8 cellular contexts compared by ENCODE assay signal in the genomic region with DNA sequence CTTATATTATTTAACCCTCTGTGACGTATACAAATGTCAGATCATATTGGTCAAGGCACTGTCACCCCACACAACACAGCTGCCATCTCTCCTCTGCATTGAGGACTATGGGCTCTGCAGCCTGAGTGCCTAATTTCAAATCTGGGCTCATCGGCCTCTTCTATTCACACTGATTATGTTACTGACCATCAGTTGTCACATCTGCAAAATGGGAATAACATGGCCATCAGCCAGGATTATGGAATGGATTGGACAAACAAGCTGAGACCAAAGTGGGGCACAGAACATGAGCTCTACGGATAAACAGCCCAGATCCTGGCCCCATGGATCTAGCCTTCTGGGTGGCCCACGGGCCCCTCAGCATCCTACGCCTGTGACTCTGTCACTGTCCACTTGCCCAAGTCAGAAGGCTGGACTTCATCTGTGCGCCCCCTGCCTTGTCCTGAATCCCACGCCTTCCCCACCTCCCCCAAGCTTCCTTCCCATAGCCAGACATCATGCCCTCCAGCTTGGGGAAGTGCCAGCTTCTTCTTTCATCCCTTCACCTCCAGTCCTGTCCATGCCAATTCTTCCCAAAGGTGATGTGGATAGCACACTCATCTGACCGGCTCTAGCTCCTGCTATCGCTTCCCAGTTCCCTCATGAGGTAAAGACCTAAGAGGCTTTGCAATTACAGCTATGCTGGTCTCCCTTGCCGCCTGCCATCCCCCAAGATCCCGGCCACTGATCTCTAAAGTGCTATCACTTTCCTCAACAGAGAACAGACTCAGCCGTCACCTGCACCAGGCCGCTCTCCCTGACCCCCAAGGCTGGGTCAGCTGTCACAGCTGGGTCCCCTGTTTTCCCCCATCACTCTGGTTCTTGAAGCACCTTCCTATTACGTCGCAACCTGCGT. TPM values are rescaled to one million over a fixed set of nuclear protein-coding genes. Genes with fewer than 3 reads are reported as not detected.
DNase-seq lines count a peak whose midpoint lies in the region; ATAC-seq and TF ChIP-seq lines count a peak whose summit lies in the region.

No MANE protein-coding gene starts in this region.

- H3K9me3 Mint-ChIP-seq in naive thymus-derived CD8-positive, alpha-beta T cell: no peaks in the 10 kb centered on the region

- H3K27me3 ChIP-seq in BJ (ENCODE audit: control insufficient read depth, insufficient read depth, low read length): no peaks in the 10 kb centered on the region
- H3K27me3 ChIP-seq in KMS-11 (ENCODE audit: insufficient read depth, low read depth): no peaks in the 10 kb centered on the region

- DNase-seq in BJ (ENCODE audit: low read depth): no peak
- DNase-seq in naive thymus-derived CD8-positive, alpha-beta T cell: no peak
- DNase-seq in GM13977 (ENCODE audit: low spot score): no peak

- POLR2A ChIA-PET in BJ (lab: Charles Lee): interaction anchor here (0.5 kb wide), 1 partner anchor 14 kb away, joined by 7 read pairs; no protein-coding TSS in a partner anchor
- POLR2A ChIA-PET in naive thymus-derived CD8-positive, alpha-beta T cell (lab: Charles Lee): interaction anchor here (0.5 to 6.0 kb wide), 15 partner anchors 7 to 1727 kb away, joined by 3 to 122 read pairs (median 4); a partner anchor contains a TSS

- peak overlapping the region; percentile 85 for H2AFZ ChIP-seq in KMS-11 (ENCODE audit: low read depth)

- H3K36me3 ChIP-seq in BJ (ENCODE audit: control insufficient read depth, insufficient read depth, low read length) (peaks cover 19% of the 10 kb centered on the region), KMS-11 (ENCODE audit: insufficient read depth) (peaks cover 9% of the 10 kb centered on the region; the same call in 1 of the 2 replicates)

- H3K79me2 ChIP-seq in KMS-11 (ENCODE audit: insufficient read depth, low read depth): peaks cover 25% of the 10 kb centered on the region

- no peaks in the 10 kb centered on the region for H3K27me3 Mint-ChIP-seq in naive thymus-derived CD8-positive, alpha-beta T cell

- H4K20me1 ChIP-seq in KMS-11 (ENCODE audit: insufficient read depth): no peaks in the 10 kb centered on the region

- ATAC-seq in naive thymus-derived CD8-positive, alpha-beta T cell: no peak
- no peak for ATAC-seq in HG02885 (IDR thresholded peaks at IDR 0.05; ENCODE audit: poor library complexity, unreplicated experiment)
- no peak for ATAC-seq in GM21529 (IDR thresholded peaks at IDR 0.05; ENCODE audit: unreplicated experiment)
- no peak for ATAC-seq in HG02884 (IDR thresholded peaks at IDR 0.05; ENCODE audit: unreplicated experiment)

- peak overlapping the region; percentile 74 to 98 (median 96) for H3K27ac Mint-ChIP-seq in naive thymus-derived CD8-positive, alpha-beta T cell

- peaks cover 20 to 45% (median 39%) of the 10 kb centered on the region in 4 donors for H3K4me1 Mint-ChIP-seq in naive thymus-derived CD8-positive, alpha-beta T cell

- H3K36me3 Mint-ChIP-seq in naive thymus-derived CD8-positive, alpha-beta T cell: peaks cover 0 to 32% (median 6%) of the 10 kb centered on the region in 3 donors

- CTCF ChIA-PET in BJ (lab: Yijun Ruan, JAX): interaction anchor here (1.2 to 2.2 kb wide), 2 partner anchors 14 to 32 kb away, joined by 3 to 9 read pairs; a partner anchor contains a TSS

- H3K4me3 ChIP-seq in BJ (ENCODE audit: low read depth, low read length) (peak overlapping the region; percentile 94), KMS-11 (IDR thresholded peaks at IDR 0.05; ENCODE audit: insufficient read depth, low read depth, low read length) (no peak overlapping the region)

- H3K4me3 Mint-ChIP-seq in naive thymus-derived CD8-positive, alpha-beta T cell: peak overlapping the region; percentile 92 to 99 (median 97)

- peaks cover 29% of the 10 kb centered on the region for H3K4me1 ChIP-seq in KMS-11 (ENCODE audit: low read depth, poor library complexity, severe bottlenecking)

- in situ Hi-C loops in GM13977 (cut with MboI; ENCODE audit: low pct_unique_long_range_greater_than_20kb, low sequenced_read_pairs, unreplicated experiment): no loop called here

- H3K27ac ChIP-seq in KMS-11 (peak overlapping the region; percentile 34; the same call in 1 of the 2 replicates), cingulate gyrus (ENCODE audit: low read depth, low read length) (peak overlapping the region; percentile 95)

- H3K4me2 ChIP-seq in KMS-11: peak overlapping the region; percentile 89

- TF ChIP-seq CTCF in BJ (IDR thresholded peaks at IDR 0.05; ENCODE audit: insufficient read depth, low read depth, low read length): no peak
- no peak for TF ChIP-seq CTCF in KMS-11 (conservative IDR thresholded peaks at IDR 0.05; ENCODE audit: low read depth, low read length)
- TF ChIP-seq CTCF in GM13977 (IDR thresholded peaks at IDR 0.05; ENCODE audit: extremely low read depth, insufficient read depth, missing control alignments): no peak

- peak overlapping the region; percentile 75 for H3K9ac ChIP-seq in KMS-11

RNA-seq across cellular contexts. Expression of a gene that starts 0.9 kb away (rescaled TPM):
- polyA plus RNA-seq in BJ (2011; rRNA removed): 15.5 and 33.6 TPM in 2 replicates
- 28.6 and 29.3 TPM in 2 replicates for polyA minus RNA-seq in BJ (2011; rRNA and poly(A)+ RNA removed)
- 10 to 100 TPM; 54.6 to 60.5 TPM for total RNA-seq in naive thymus-derived CD8-positive, alpha-beta T cell
- polyA plus RNA-seq in naive thymus-derived CD8-positive, alpha-beta T cell: 10 to 100 TPM; 49.8 to 87.7 (median 63.6) TPM

RNA-seq across cellular contexts. Expression of a gene that starts 5.8 kb away (rescaled TPM):
- polyA plus RNA-seq in BJ (2011; rRNA removed): 1,647 and 1,829 TPM in 2 replicates
- polyA minus RNA-seq in BJ (2011; rRNA and poly(A)+ RNA removed): 1,087 and 1,794 TPM in 2 replicates
- total RNA-seq in naive thymus-derived CD8-positive, alpha-beta T cell: 100 to 1,000 TPM; 448 to 463 TPM
- 100 to 1,000 TPM; 135 to 190 (median 165) TPM for polyA plus RNA-seq in naive thymus-derived CD8-positive, alpha-beta T cell

RNA-seq across cellular contexts. Expression of a gene that starts 13.0 kb away (rescaled TPM):
- 49.2 and 75.1 TPM in 2 replicates for polyA plus RNA-seq in BJ (2011; rRNA removed)
- polyA minus RNA-seq in BJ (2011; rRNA and poly(A)+ RNA removed): 55.8 and 63.1 TPM in 2 replicates
- 100 to 1,000 TPM; 117 to 125 TPM for total RNA-seq in naive thymus-derived CD8-positive, alpha-beta T cell
- 100 to 1,000 TPM in 2 of 3 donors, 10 to 100 TPM in 1; 78.0 to 114 (median 102) TPM for polyA plus RNA-seq in naive thymus-derived CD8-positive, alpha-beta T cell

RNA-seq across cellular contexts. Expression of a gene that starts 13.5 kb away (rescaled TPM):
- 0.29 and 0.43 TPM in 2 replicates for polyA plus RNA-seq in BJ (2011; rRNA removed)
- polyA minus RNA-seq in BJ (2011; rRNA and poly(A)+ RNA removed): 0.24 TPM in 1 of 2 replicates, not detected in the other
- total RNA-seq in naive thymus-derived CD8-positive, alpha-beta T cell: 1 to 10 TPM in 1 of 2 experiments, not detected in 1; 1.8 TPM
- not detected for polyA plus RNA-seq in naive thymus-derived CD8-positive, alpha-beta T cell

RNA-seq across cellular contexts. Expression of a gene that starts 24.4 kb away (rescaled TPM):
- polyA plus RNA-seq in BJ (2011; rRNA removed): 45.0 and 45.5 TPM in 2 replicates
- 4.6 and 6.2 TPM in 2 replicates for polyA minus RNA-seq in BJ (2011; rRNA and poly(A)+ RNA removed)
- total RNA-seq in naive thymus-derived CD8-positive, alpha-beta T cell: 10 to 100 TPM; 17.3 to 17.8 TPM
- polyA plus RNA-seq in naive thymus-derived CD8-positive, alpha-beta T cell: 10 to 100 TPM; 59.4 to 65.1 (median 64.7) TPM
